3 cellular contexts compared by ENCODE assay signal in the genomic region with DNA sequence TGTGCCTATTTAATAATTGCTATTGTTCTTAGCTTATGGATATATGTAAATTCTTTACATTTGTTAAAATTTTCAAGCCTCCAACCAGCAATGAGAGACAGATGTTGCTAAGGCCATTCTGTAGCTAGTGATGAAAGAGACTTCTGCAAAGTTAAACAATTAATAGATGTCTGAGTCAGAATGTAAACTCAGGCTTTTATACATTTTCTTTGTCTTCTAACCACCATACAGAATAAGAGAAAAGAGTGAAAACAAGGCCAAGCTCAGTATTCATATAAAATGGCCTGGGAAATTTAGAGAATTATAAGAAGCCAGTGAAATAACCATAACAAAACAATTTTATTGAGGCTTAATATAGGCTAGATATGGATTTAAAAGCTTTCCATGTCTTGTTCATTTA.
"Had no signal": no experiment of that assay in that cellular context is flagged by ENCODE, and none has a peak within 500 bp of the region (broad histone marks: within the 10 kb centered on the region; RNA-seq: fewer than 3 reads in every experiment).

No MANE protein-coding gene starts in this region.

- DNase-seq: GDM1, GF-D8 had no signal

- H3K4me3 ChIP-seq: GM12878 had no signal
